1 cellular context compared by ENCODE assay signal in the genomic region with DNA sequence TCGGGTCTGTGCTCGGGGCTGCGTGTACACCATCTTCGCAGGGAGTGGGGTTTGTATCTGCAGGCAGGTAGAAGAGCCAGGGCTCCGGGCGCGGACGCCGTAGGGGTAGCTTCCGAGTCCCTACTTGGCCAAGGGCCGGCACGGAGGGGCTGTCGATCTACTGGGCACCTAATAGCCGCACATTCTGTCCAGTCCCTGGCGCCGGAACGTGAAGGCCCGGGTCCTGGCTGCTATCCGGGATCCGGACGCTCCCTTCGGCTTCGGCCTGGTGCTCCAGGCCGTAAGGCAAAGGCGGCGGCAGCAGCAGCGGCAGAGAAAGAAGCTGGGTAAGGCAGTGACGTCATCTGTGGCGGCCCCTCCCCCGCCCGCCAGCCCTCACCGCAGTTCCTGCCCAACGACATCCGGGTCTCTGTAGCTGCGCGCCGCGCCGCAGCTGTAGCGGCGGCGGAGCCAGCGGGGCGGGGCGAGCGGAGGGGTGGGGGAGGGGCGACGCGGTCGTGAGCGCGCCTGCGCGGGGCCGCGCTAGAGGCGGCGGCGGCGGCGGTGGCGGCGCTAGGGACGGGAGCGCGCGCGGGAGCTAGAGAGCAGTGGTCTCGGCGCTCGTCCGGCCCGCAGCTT.
TF ChIP-seq lines count a peak whose summit lies in the region.

Gene PPM1A, plus strand, starts transcription at position 525 of the 618 bp plus-strand sequence. CDS start 33,483 bp downstream, outside the sequence.

TF ChIP-seq in WTC11, 78 proteins besides CTCF, POLR2A, EP300 and RAD21 (continued from another document):
- TF ChIP-seq STAT6 (CRISPR knock-in tag; conservative IDR thresholded peaks at IDR 0.05; ENCODE audit: low read depth): no peak
- TF ChIP-seq, protein P1, sequence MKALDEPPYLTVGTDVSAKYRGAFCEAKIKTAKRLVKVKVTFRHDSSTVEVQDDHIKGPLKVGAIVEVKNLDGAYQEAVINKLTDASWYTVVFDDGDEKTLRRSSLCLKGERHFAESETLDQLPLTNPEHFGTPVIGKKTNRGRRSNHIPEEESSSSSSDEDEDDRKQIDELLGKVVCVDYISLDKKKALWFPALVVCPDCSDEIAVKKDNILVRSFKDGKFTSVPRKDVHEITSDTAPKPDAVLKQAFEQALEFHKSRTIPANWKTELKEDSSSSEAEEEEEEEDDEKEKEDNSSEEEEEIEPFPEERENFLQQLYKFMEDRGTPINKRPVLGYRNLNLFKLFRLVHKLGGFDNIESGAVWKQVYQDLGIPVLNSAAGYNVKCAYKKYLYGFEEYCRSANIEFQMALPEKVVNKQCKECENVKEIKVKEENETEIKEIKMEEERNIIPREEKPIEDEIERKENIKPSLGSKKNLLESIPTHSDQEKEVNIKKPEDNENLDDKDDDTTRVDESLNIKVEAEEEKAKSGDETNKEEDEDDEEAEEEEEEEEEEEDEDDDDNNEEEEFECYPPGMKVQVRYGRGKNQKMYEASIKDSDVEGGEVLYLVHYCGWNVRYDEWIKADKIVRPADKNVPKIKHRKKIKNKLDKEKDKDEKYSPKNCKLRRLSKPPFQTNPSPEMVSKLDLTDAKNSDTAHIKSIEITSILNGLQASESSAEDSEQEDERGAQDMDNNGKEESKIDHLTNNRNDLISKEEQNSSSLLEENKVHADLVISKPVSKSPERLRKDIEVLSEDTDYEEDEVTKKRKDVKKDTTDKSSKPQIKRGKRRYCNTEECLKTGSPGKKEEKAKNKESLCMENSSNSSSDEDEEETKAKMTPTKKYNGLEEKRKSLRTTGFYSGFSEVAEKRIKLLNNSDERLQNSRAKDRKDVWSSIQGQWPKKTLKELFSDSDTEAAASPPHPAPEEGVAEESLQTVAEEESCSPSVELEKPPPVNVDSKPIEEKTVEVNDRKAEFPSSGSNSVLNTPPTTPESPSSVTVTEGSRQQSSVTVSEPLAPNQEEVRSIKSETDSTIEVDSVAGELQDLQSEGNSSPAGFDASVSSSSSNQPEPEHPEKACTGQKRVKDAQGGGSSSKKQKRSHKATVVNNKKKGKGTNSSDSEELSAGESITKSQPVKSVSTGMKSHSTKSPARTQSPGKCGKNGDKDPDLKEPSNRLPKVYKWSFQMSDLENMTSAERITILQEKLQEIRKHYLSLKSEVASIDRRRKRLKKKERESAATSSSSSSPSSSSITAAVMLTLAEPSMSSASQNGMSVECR (CRISPR knock-in tag; IDR thresholded peaks at IDR 0.05; ENCODE audit: borderline replicate concordance): peak; percentile 44; the same call in 1 of the 2 replicates
- no peak for TF ChIP-seq NFE2L1 (CRISPR knock-in tag; IDR thresholded peaks at IDR 0.05)
- TF ChIP-seq ZNF263 (CRISPR knock-in tag; IDR thresholded peaks at IDR 0.05; ENCODE audit: low read depth): no peak
- no peak for TF ChIP-seq JUN (CRISPR knock-in tag; IDR thresholded peaks at IDR 0.05)
- no peak for TF ChIP-seq CREB1 (CRISPR knock-in tag; IDR thresholded peaks at IDR 0.05)
- TF ChIP-seq, protein P2, sequence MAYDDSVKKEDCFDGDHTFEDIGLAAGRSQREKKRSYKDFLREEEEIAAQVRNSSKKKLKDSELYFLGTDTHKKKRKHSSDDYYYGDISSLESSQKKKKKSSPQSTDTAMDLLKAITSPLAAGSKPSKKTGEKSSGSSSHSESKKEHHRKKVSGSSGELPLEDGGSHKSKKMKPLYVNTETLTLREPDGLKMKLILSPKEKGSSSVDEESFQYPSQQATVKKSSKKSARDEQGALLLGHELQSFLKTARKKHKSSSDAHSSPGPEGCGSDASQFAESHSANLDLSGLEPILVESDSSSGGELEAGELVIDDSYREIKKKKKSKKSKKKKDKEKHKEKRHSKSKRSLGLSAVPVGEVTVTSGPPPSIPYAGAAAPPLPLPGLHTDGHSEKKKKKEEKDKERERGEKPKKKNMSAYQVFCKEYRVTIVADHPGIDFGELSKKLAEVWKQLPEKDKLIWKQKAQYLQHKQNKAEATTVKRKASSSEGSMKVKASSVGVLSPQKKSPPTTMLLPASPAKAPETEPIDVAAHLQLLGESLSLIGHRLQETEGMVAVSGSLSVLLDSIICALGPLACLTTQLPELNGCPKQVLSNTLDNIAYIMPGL (CRISPR knock-in tag; IDR thresholded peaks at IDR 0.05): no peak
- peak; percentile 85 for TF ChIP-seq FOXK1 (CRISPR knock-in tag; IDR thresholded peaks at IDR 0.05)
- TF ChIP-seq RELA (CRISPR knock-in tag; IDR thresholded peaks at IDR 0.05; ENCODE audit: borderline replicate concordance): peak; percentile 42; the same call in 1 of the 2 replicates
- TF ChIP-seq, protein P3, sequence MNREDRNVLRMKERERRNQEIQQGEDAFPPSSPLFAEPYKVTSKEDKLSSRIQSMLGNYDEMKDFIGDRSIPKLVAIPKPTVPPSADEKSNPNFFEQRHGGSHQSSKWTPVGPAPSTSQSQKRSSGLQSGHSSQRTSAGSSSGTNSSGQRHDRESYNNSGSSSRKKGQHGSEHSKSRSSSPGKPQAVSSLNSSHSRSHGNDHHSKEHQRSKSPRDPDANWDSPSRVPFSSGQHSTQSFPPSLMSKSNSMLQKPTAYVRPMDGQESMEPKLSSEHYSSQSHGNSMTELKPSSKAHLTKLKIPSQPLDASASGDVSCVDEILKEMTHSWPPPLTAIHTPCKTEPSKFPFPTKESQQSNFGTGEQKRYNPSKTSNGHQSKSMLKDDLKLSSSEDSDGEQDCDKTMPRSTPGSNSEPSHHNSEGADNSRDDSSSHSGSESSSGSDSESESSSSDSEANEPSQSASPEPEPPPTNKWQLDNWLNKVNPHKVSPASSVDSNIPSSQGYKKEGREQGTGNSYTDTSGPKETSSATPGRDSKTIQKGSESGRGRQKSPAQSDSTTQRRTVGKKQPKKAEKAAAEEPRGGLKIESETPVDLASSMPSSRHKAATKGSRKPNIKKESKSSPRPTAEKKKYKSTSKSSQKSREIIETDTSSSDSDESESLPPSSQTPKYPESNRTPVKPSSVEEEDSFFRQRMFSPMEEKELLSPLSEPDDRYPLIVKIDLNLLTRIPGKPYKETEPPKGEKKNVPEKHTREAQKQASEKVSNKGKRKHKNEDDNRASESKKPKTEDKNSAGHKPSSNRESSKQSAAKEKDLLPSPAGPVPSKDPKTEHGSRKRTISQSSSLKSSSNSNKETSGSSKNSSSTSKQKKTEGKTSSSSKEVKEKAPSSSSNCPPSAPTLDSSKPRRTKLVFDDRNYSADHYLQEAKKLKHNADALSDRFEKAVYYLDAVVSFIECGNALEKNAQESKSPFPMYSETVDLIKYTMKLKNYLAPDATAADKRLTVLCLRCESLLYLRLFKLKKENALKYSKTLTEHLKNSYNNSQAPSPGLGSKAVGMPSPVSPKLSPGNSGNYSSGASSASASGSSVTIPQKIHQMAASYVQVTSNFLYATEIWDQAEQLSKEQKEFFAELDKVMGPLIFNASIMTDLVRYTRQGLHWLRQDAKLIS (CRISPR knock-in tag; IDR thresholded peaks at IDR 0.05; ENCODE audit: borderline replicate concordance): no peak
- peak; percentile 44; the same call in 1 of the 2 replicates for TF ChIP-seq HMGA2 (CRISPR knock-in tag; IDR thresholded peaks at IDR 0.05)
- no peak for TF ChIP-seq NFYB (CRISPR knock-in tag; conservative IDR thresholded peaks at IDR 0.05; ENCODE audit: low read depth)
- no peak for TF ChIP-seq PRDM15 (CRISPR knock-in tag; IDR thresholded peaks at IDR 0.05)
- no peak for TF ChIP-seq FOXJ3 (CRISPR knock-in tag; IDR thresholded peaks at IDR 0.05; ENCODE audit: borderline replicate concordance)
- TF ChIP-seq ZNF671 (CRISPR knock-in tag; IDR thresholded peaks at IDR 0.05): no peak
- TF ChIP-seq, protein P4, sequence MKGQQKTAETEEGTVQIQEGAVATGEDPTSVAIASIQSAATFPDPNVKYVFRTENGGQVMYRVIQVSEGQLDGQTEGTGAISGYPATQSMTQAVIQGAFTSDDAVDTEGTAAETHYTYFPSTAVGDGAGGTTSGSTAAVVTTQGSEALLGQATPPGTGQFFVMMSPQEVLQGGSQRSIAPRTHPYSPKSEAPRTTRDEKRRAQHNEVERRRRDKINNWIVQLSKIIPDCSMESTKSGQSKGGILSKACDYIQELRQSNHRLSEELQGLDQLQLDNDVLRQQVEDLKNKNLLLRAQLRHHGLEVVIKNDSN (CRISPR knock-in tag; IDR thresholded peaks at IDR 0.05): no peak
- TF ChIP-seq JAZF1 (CRISPR knock-in tag; IDR thresholded peaks at IDR 0.05): no peak
- no peak for TF ChIP-seq TCF7 (CRISPR knock-in tag; IDR thresholded peaks at IDR 0.05; ENCODE audit: low read depth)
- no peak for TF ChIP-seq ZNF396 (CRISPR knock-in tag; IDR thresholded peaks at IDR 0.05; ENCODE audit: borderline replicate concordance)
- TF ChIP-seq, protein P5, sequence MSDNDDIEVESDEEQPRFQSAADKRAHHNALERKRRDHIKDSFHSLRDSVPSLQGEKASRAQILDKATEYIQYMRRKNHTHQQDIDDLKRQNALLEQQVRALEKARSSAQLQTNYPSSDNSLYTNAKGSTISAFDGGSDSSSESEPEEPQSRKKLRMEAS (CRISPR knock-in tag; IDR thresholded peaks at IDR 0.05): 0 out of 2 replicates have a peak, but pooled peaks have one; percentile 32
- TF ChIP-seq NFATC4 (CRISPR knock-in tag; IDR thresholded peaks at IDR 0.05): no peak
- no peak for TF ChIP-seq TEAD4 (CRISPR knock-in tag; IDR thresholded peaks at IDR 0.05)
- TF ChIP-seq MXD4 (CRISPR knock-in tag; IDR thresholded peaks at IDR 0.05; ENCODE audit: borderline replicate concordance): no peak
- TF ChIP-seq ZNF317 (CRISPR knock-in tag; IDR thresholded peaks at IDR 0.05; ENCODE audit: borderline replicate concordance, low read depth): no peak
- TF ChIP-seq TP53 (CRISPR knock-in tag; IDR thresholded peaks at IDR 0.05): no peak
- TF ChIP-seq CDX4 (CRISPR knock-in tag; IDR thresholded peaks at IDR 0.05; ENCODE audit: borderline replicate concordance): no peak
- TF ChIP-seq USF2 (CRISPR knock-in tag; IDR thresholded peaks at IDR 0.05): no peak
- TF ChIP-seq PRRX2 (CRISPR knock-in tag; IDR thresholded peaks at IDR 0.05): no peak
- TF ChIP-seq, protein P6, sequence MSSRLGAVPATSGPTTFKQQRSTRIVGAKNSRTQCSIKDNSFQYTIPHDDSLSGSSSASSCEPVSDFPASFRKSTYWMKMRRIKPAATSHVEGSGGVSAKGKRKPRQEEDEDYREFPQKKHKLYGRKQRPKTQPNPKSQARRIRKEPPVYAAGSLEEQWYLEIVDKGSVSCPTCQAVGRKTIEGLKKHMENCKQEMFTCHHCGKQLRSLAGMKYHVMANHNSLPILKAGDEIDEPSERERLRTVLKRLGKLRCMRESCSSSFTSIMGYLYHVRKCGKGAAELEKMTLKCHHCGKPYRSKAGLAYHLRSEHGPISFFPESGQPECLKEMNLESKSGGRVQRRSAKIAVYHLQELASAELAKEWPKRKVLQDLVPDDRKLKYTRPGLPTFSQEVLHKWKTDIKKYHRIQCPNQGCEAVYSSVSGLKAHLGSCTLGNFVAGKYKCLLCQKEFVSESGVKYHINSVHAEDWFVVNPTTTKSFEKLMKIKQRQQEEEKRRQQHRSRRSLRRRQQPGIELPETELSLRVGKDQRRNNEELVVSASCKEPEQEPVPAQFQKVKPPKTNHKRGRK (CRISPR knock-in tag; IDR thresholded peaks at IDR 0.05; ENCODE audit: borderline replicate concordance): no peak
